20 cellular contexts compared by ENCODE assay signal in the genomic region with DNA sequence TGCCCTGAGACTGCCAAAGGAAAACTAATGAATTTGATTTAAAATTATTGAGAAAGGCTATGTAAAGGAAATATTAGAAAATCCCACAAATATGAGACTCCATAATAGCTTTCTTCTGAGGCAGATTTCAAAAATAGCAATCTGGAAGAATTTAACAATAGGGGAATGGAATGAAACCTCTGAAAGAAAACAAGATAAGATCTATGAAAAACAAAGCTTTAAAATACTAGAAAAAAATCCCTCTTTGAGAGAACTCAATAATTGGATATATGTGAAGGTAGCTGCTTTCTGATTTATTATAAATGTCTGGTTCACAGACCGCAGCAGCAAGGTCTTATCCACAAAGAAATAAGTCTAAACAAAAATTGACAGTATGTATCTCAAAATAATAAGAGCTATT.
"Had no signal": no experiment of that assay in that cellular context is flagged by ENCODE, and none has a peak within 500 bp of the region (broad histone marks: within the 10 kb centered on the region; RNA-seq: fewer than 3 reads in every experiment).

No MANE protein-coding gene starts in this region.

- H3K9me3 ChIP-seq: colonic mucosa, esophagus squamous epithelium, neutrophil, suprapubic skin had no signal

- H3K27me3 ChIP-seq: colonic mucosa, esophagus squamous epithelium, suprapubic skin had no signal

- H3K4me1 ChIP-seq: colonic mucosa, esophagus squamous epithelium, left ventricle myocardium inferior, suprapubic skin had no signal

- ATAC-seq: activated T-helper 17 cell treated with anti-CD3 and anti-CD28 coated beads, Interleukin-2, amount 50 U/mL, for 72 hours; natural killer cell; stimulated activated naive CD8-positive, alpha-beta T cell treated with anti-CD3 and anti-CD28 coated beads, Interleukin-15, Interleukin-2, amounts not matched to agents 100 U/mL and 50 U/mL, for 24 hours had no signal

- FAIRE-seq: small intestine had no signal

- H3K4me3 ChIP-seq: colonic mucosa, esophagus squamous epithelium, left ventricle myocardium inferior, suprapubic skin had no signal

- H3K36me3 ChIP-seq: colonic mucosa, esophagus squamous epithelium, left ventricle myocardium inferior, neutrophil, suprapubic skin had no signal

- DNase-seq: activated CD4-positive, alpha-beta T cell treated with anti-CD3 and anti-CD28 coated beads for 1 hour; activated CD4-positive, alpha-beta T cell treated with anti-CD3 and anti-CD28 coated beads, Interleukin-2, amount 50 U/mL, for 48 hours; activated naive CD4-positive, alpha-beta T cell treated with anti-CD3 and anti-CD28 coated beads, Interleukin-2, amount 10 ng/mL, durations not matched to agents 7 days and 5 days; caudate nucleus; colonic mucosa; effector CD4-positive, alpha-beta T cell; esophagus squamous epithelium; foreskin melanocyte; left ventricle myocardium inferior; natural killer cell; posterior cingulate gyrus; retina; small intestine; stimulated activated CD4-positive, alpha-beta T cell treated with anti-CD3 and anti-CD28 coated beads, Interleukin-4, amount 100 ng/mL, for 4 hours; stimulated activated CD8-positive, alpha-beta memory T cell treated with anti-CD3 and anti-CD28 coated beads, Interleukin-4, amount 100 ng/mL, for 48 hours; stimulated activated naive CD8-positive, alpha-beta T cell treated with anti-CD3 and anti-CD28 coated beads, Interleukin-15, Interleukin-2, amounts not matched to agents 100 U/mL and 50 U/mL, for 24 hours; T-helper 1 cell had no signal
